In the genomic region with DNA sequence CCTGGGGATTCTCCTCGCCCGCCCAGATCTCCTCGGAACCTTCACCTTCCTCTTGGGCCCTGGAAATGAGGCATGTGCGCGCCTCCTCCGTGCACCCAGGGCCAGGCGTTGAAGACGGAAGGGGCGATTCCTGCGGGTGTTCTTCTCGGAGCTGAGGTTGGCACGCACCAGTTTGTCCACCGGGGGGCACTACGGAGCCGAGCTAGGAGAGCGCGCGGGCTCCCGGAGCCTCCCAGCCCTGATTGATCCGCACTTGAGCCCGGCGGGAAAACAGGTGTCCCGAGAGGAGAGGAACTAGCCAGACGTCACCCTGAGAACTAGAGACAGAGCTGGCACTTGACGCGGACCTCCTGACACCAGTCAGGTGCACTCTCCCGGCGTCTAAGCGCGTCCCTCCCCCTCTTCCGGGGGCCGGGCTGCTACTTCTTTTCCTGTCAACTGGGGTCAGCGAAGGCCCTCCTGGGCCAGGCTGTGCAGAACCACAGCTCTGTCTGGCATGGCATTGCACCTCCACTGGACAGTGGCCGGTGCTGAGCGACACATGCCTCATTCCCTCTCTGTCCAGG, we compare ENCODE assay signal across 8 cellular contexts. TPM values are rescaled to one million over a fixed set of nuclear protein-coding genes. Genes with fewer than 3 reads are reported as not detected.
DNase-seq lines count a peak whose midpoint lies in the region; ATAC-seq and TF ChIP-seq lines count a peak whose summit lies in the region.

No MANE protein-coding gene starts in this region.

- H3K4me3 ChIP-seq in choroid plexus epithelial cell (ENCODE audit: low read depth, low read length) (peak overlapping the region; percentile 20), left lung (peak overlapping the region; percentile 11 to 30)

- peaks cover 7 to 21% of the 10 kb centered on the region in 2 donors for H3K4me1 ChIP-seq in left lung

- intact Hi-C loops in left lung (cut with DNase I) = no loop called here

- peaks cover 0 to 4% of the 10 kb centered on the region in 2 donors for H3K27me3 ChIP-seq in left lung

- no peaks in the 10 kb centered on the region for H3K36me3 ChIP-seq in left lung

- TF ChIP-seq CTCF in GM12874 (IDR thresholded peaks at IDR 0.05; ENCODE audit: insufficient read depth, low read depth, low read length) (peak; percentile 91), choroid plexus epithelial cell (conservative IDR thresholded peaks at IDR 0.05; ENCODE audit: low read depth, low read length) (peak; percentile 90), left lung (IDR thresholded peaks at IDR 0.05) (peak; percentile 88 to 96)

- no peaks in the 10 kb centered on the region for H3K9me3 ChIP-seq in left lung

- DNase-seq in NCI-H446 (lab: John Stamatoyannopoulos, UW) = peak; percentile 71 to 90
- DNase-seq in activated CD4-positive, alpha-beta T cell treated with anti-CD3 and anti-CD28 coated beads for 24 hours (ENCODE audit: low read depth in 2 of 2) = peak; percentile 71 to 80
- DNase-seq in choroid plexus epithelial cell (ENCODE audit: low read depth) = peak; percentile 74
- peak; percentile 91 to 95 for DNase-seq in left lung
- peak; percentile 51 for DNase-seq in stimulated activated CD4-positive, alpha-beta T cell treated with anti-CD3 and anti-CD28 coated beads, Interleukin-2, amount 100 ng/mL, for 4 hours (ENCODE audit: low read depth)

- no peak overlapping the region for H3K27ac ChIP-seq in left lung

- ATAC-seq in HG03103 (IDR thresholded peaks at IDR 0.05; ENCODE audit: low read depth, unreplicated experiment) (peak; percentile 78), left lung (peak; percentile 97), HG03469 (IDR thresholded peaks at IDR 0.05; ENCODE audit: unreplicated experiment) (no peak)

RNA-seq across cellular contexts. Expression of a gene that starts 18.3 kb away (rescaled TPM):
- total RNA-seq in left lung = 100 to 1,000 TPM in 1 of 2 donors, 10 to 100 TPM in 1; 46.7 to 126 TPM

RNA-seq across cellular contexts. Expression of a gene that starts 21.8 kb away (rescaled TPM):
- 10 to 100 TPM; 17.1 to 71.0 TPM for total RNA-seq in left lung
